Comparison of ENCODE assay signal across 10 cellular contexts in the genomic region with DNA sequence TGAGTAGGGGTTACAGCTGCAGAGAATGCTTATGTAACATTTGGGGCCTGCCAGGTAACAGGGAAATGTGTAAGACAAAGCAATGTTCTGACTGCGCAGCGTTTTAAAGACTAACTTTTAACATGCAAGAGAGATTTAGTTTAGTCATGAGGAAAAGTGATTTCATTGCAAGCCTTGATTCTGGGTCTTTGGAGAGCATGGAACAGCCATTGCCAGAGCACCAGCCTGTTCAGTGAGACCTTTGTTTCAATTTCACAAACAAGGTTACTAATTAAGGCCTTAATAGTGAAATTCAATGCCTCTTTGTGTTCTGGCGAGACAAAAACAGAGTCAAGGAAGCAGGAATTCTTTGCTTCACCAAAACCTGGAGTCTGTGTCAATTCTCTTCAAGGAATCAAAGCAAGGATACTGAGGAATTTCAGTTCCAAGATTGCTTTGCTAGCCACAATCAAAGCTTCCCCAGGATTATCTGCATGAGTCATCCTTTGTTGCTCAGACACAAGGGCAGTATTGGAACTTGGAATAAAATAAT. TPM values are rescaled to one million over a fixed set of nuclear protein-coding genes. Genes with fewer than 3 reads are reported as not detected.
DNase-seq lines count a peak whose midpoint lies in the region; ATAC-seq, FAIRE-seq and TF ChIP-seq lines count a peak whose summit lies in the region.
"Had no signal": no experiment of that assay in that cellular context is flagged by ENCODE, and none has a peak within 500 bp of the region (broad histone marks: within the 10 kb centered on the region; RNA-seq: fewer than 3 reads in every experiment).

No MANE protein-coding gene starts in this region.

- no peaks in the 10 kb centered on the region for H3K4me1 Mint-ChIP-seq in activated CD8-positive, alpha-beta memory T cell treated with anti-CD3 and anti-CD28 coated beads, Interleukin-2, amount 10 ng/mL, durations not matched to agents 7 days and 5 days

- TF ChIP-seq CTCF in A549 (IDR thresholded peaks at IDR 0.05) (no peak), dorsolateral prefrontal cortex (IDR thresholded peaks at IDR 0.05 in 54 of 56, conservative IDR thresholded peaks at IDR 0.05 in 2 of 56; ENCODE audit: low read depth in 1 of 56, partially characterized antibody in 56 of 56) (no peak)

- no peak overlapping the region for H3K27ac Mint-ChIP-seq in activated CD8-positive, alpha-beta memory T cell treated with anti-CD3 and anti-CD28 coated beads, Interleukin-2, amount 10 ng/mL, durations not matched to agents 7 days and 5 days

- peaks cover 6% of the 10 kb centered on the region for H3K36me3 Mint-ChIP-seq in activated CD8-positive, alpha-beta memory T cell treated with anti-CD3 and anti-CD28 coated beads, Interleukin-2, amount 10 ng/mL, durations not matched to agents 7 days and 5 days

- 90% methylated on average over 3 of the region's 3 CpGs for WGBS in A549 (ENCODE audit: missing lambda C conversion rate)
- WGBS in HUES64, result 88% methylated on average over 3 of the region's 3 CpGs

- intact Hi-C loops in dorsolateral prefrontal cortex (cut with DNase I), result no loop called here

- H3K9me3 Mint-ChIP-seq in activated CD8-positive, alpha-beta memory T cell treated with anti-CD3 and anti-CD28 coated beads, Interleukin-2, amount 10 ng/mL, durations not matched to agents 7 days and 5 days (ENCODE audit: low read depth), result peaks cover 3% of the 10 kb centered on the region

- no peak for TF ChIP-seq POLR2A in A549 (IDR thresholded peaks at IDR 0.05; ENCODE audit: low read length)

- FAIRE-seq in A549 (lab: Jason Lieb, UNC), result no peak

- H3K9ac ChIP-seq in HUES64 (ENCODE audit: low read depth, low read length), result peak overlapping the region; percentile 67; the same call in 1 of the 2 replicates
- H3K9ac ChIP-seq: BLaER1 had no signal

- no peaks in the 10 kb centered on the region for H3K27me3 ChIP-seq in HUES64 (ENCODE audit: insufficient read depth, low read length)
- no peaks in the 10 kb centered on the region for H3K27me3 ChIP-seq in dorsolateral prefrontal cortex
- H3K27me3 ChIP-seq: BLaER1 had no signal

- ATAC-seq in A549 (no peak), HG03520 (IDR thresholded peaks at IDR 0.05; ENCODE audit: unreplicated experiment) (no peak), GM18870 (IDR thresholded peaks at IDR 0.05; ENCODE audit: unreplicated experiment) (no peak)
- ATAC-seq in activated CD8-positive, alpha-beta memory T cell treated with anti-CD3 and anti-CD28 coated beads, Interleukin-2, amount 10 ng/mL, durations not matched to agents 7 days and 5 days, result no peak

- TF ChIP-seq EP300 in A549 (IDR thresholded peaks at IDR 0.05), result no peak

- peaks cover 5% of the 10 kb centered on the region; the same call in 1 of the 2 replicates for H3K36me3 ChIP-seq in HUES64 (ENCODE audit: insufficient read depth, low read length)

- H3K4me3 ChIP-seq in A549 (no peak overlapping the region), HUES64 (ENCODE audit: low read length) (no peak overlapping the region), dorsolateral prefrontal cortex (peak overlapping the region in 3 of 59 donors; percentile 17 to 28 (median 18))
- H3K4me3 ChIP-seq: BLaER1, skin epidermis had no signal

- POLR2A ChIA-PET in A549 (lab: Yijun Ruan, JAX), result no interaction called here

- no peak for DNase-seq in A549 (ENCODE audit: low read depth in 1 of 2, low spot score in 1 of 2)
- DNase-seq in dorsolateral prefrontal cortex, result no peak
- peak; percentile 56 for DNase-seq in myocyte (ENCODE audit: low read depth)
- no peak for DNase-seq in stimulated activated CD4-positive, alpha-beta T cell treated with anti-CD3 and anti-CD28 coated beads, Interleukin-4, amount 100 ng/mL, for 4 hours
- DNase-seq in activated CD8-positive, alpha-beta memory T cell treated with anti-CD3 and anti-CD28 coated beads, Interleukin-2, amount 10 ng/mL, durations not matched to agents 7 days and 5 days, result no peak

- CTCF ChIA-PET in A549 (lab: Yijun Ruan, JAX), result interaction anchor here (1.1 to 1.2 kb wide), 2 partner anchors 8 to 11 kb away, joined by 3 read pairs; no protein-coding TSS in a partner anchor
- CTCF ChIA-PET in activated CD8-positive, alpha-beta memory T cell treated with anti-CD3 and anti-CD28 coated beads, Interleukin-2, amount 10 ng/mL, durations not matched to agents 7 days and 5 days (lab: Charles Lee), result interaction anchor here (1.0 to 1.2 kb wide), 2 partner anchors 52 kb away, joined by 3 read pairs; no protein-coding TSS in a partner anchor

- H3K4me1 ChIP-seq in A549, result peaks cover 29% of the 10 kb centered on the region
- H3K4me1 ChIP-seq in HUES64 (ENCODE audit: insufficient read depth, low read length), result peaks cover 46% of the 10 kb centered on the region

- no peaks in the 10 kb centered on the region for H3K27me3 Mint-ChIP-seq in activated CD8-positive, alpha-beta memory T cell treated with anti-CD3 and anti-CD28 coated beads, Interleukin-2, amount 10 ng/mL, durations not matched to agents 7 days and 5 days

- H3K9me3 ChIP-seq in A549, result peaks cover 6% of the 10 kb centered on the region; the same call in 1 of the 3 replicates
- H3K9me3 ChIP-seq in HUES64 (ENCODE audit: insufficient read depth, low read depth, low read length), result peaks cover 2% of the 10 kb centered on the region; the same call in 1 of the 2 replicates
- H3K9me3 ChIP-seq: BLaER1 had no signal

- TF ChIP-seq RAD21 in A549 (conservative IDR thresholded peaks at IDR 0.05 in 1 of 2, IDR thresholded peaks at IDR 0.05 in 1 of 2), result no peak

- no peak overlapping the region for H3K4me3 Mint-ChIP-seq in activated CD8-positive, alpha-beta memory T cell treated with anti-CD3 and anti-CD28 coated beads, Interleukin-2, amount 10 ng/mL, durations not matched to agents 7 days and 5 days

- H3K27ac ChIP-seq in A549 (peak overlapping the region in 1 of 2 experiments; percentile 67; a peak in 1 of 6 replicates), HUES64 (ENCODE audit: low read depth, low read length) (peak overlapping the region; percentile 78), dorsolateral prefrontal cortex (peak overlapping the region; percentile 34 to 95 (median 84))
- H3K27ac ChIP-seq: BLaER1 had no signal

- H3K4me2 ChIP-seq in A549, result no peak overlapping the region
- H3K4me2 ChIP-seq: BLaER1 had no signal

TF ChIP-seq in A549, 52 proteins besides CTCF, POLR2A, EP300 and RAD21:
- TF ChIP-seq FOSL2 (IDR thresholded peaks at IDR 0.05) (no peak), FOSL2 (CRISPR knock-in tag; IDR thresholded peaks at IDR 0.05) (0 out of 2 replicates have a peak, but pooled peaks have one; percentile 24), CEBPB (IDR thresholded peaks at IDR 0.05) (no peak), HOXA7 (CRISPR knock-in tag; IDR thresholded peaks at IDR 0.05) (no peak), HDAC2 (IDR thresholded peaks at IDR 0.05) (no peak)
TF ChIP-seq in A549: peak in this region for 1.

RNA-seq across cellular contexts. Expression of a gene that starts 14.4 kb away (rescaled TPM):
- polyA plus RNA-seq in A549 (2011; rRNA removed), result not detected in 2 replicates
- polyA plus RNA-seq in A549 (2012; cell fraction: cytosol; rRNA removed), result not detected in 2 replicates
- not detected in 2 replicates for polyA plus RNA-seq in A549 (2012; cell fraction: nucleus; rRNA removed)
- not detected in 3 replicates for polyA plus RNA-seq in A549 (2017; fragmentation: RNase III; extraction: RNeasy Plus Mini Kit Qiagen cat#74134 plus additional on column Dnase treatment)
- polyA minus RNA-seq in A549 (2011; rRNA and poly(A)+ RNA removed), result not detected in 2 replicates
- polyA plus RNA-seq in HUES64 (2013, experiment 1 of 2), result 1.4 TPM
- polyA plus RNA-seq in HUES64 (2013, experiment 2 of 2), result 1.9 TPM
- 10 to 100 TPM in 96 of 120 experiments, 1 to 10 TPM in 24; 6.2 to 26.3 (median 12.5) TPM for total RNA-seq in dorsolateral prefrontal cortex
- total RNA-seq in myocyte, result 1.7 and 5.8 TPM in 2 replicates
- polyA plus RNA-seq in myocyte (2012), result 2.8 TPM
- total RNA-seq in activated CD8-positive, alpha-beta memory T cell treated with anti-CD3 and anti-CD28 coated beads, Interleukin-2, amount 10 ng/mL, durations not matched to agents 7 days and 5 days, result not detected

RNA-seq across cellular contexts. Expression of a gene that starts 53.9 kb away (rescaled TPM):
- polyA plus RNA-seq in A549 (2011; rRNA removed) (27.3 and 44.4 TPM in 2 replicates), A549 (2017; fragmentation: RNase III; extraction: RNeasy Plus Mini Kit Qiagen cat#74134 plus additional on column Dnase treatment) (21.7 to 24.4 TPM (median 24.2 TPM) in 3 replicates)
- polyA plus RNA-seq in A549 (2012; cell fraction: cytosol; rRNA removed), result 9.8 and 10.9 TPM in 2 replicates
- 3.6 and 6.3 TPM in 2 replicates for polyA plus RNA-seq in A549 (2012; cell fraction: nucleus; rRNA removed)
- 6.2 and 7.6 TPM in 2 replicates for polyA minus RNA-seq in A549 (2011; rRNA and poly(A)+ RNA removed)
- 24.4 TPM for polyA plus RNA-seq in HUES64 (2013, experiment 1 of 2)
- 30.9 TPM for polyA plus RNA-seq in HUES64 (2013, experiment 2 of 2)
- total RNA-seq in dorsolateral prefrontal cortex (10 to 100 TPM in 114 of 120 experiments, 1 to 10 TPM in 6; 8.6 to 20.8 (median 14.3) TPM), myocyte (20.7 and 24.6 TPM in 2 replicates)
- 16.8 TPM for polyA plus RNA-seq in myocyte (2012)
- 10 to 100 TPM; 30.6 to 35.7 TPM for total RNA-seq in activated CD8-positive, alpha-beta memory T cell treated with anti-CD3 and anti-CD28 coated beads, Interleukin-2, amount 10 ng/mL, durations not matched to agents 7 days and 5 days
